ENCODE assay signal across 1 cellular context in genomic region chr7:150359007-150359917, GRCh38.
A peak's percentile ranks its signal among the peaks of the same experiment; 100 is the strongest.
TF ChIP-seq lines count a peak whose summit lies in the region.

No MANE protein-coding gene starts in this region.

TF ChIP-seq in K562, 482 proteins besides CTCF, POLR2A, EP300 and RAD21 (continued from another document and continues in another):
- TF ChIP-seq MNT (conservative IDR thresholded peaks at IDR 0.05) (no peak), RAD51 (IDR thresholded peaks at IDR 0.05; ENCODE audit: borderline replicate concordance, low read depth) (no peak), CBFB (CRISPR knock-in tag; IDR thresholded peaks at IDR 0.05) (peak; percentile 86; the same call in 1 of the 2 replicates), ZC3H4 (CRISPR knock-in tag; IDR thresholded peaks at IDR 0.05; ENCODE audit: borderline replicate concordance) (no peak; the same call in 1 of the 2 replicates), CBX3 (IDR thresholded peaks at IDR 0.05; ENCODE audit: borderline replicate concordance in 1 of 2, low read length in 2 of 2) (0 out of 3 replicates have a peak, but pooled peaks of 1 of the 2 experiments have one; percentile 17), SMAD2 (IDR thresholded peaks at IDR 0.05; ENCODE audit: low read depth, low read length) (no peak), ZNF584 (CRISPR knock-in tag; IDR thresholded peaks at IDR 0.05; ENCODE audit: low read depth) (no peak), EWSR1 (IDR thresholded peaks at IDR 0.05; ENCODE audit: borderline replicate concordance, low read depth, partially characterized antibody) (no peak), DDX20 (tag; IDR thresholded peaks at IDR 0.05; ENCODE audit: low read depth) (no peak), ZNF121 (CRISPR knock-in tag; conservative IDR thresholded peaks at IDR 0.05) (no peak), GABPA (tag; conservative IDR thresholded peaks at IDR 0.05; ENCODE audit: low read depth) (no peak), PURB (CRISPR knock-in tag; IDR thresholded peaks at IDR 0.05; ENCODE audit: low read depth) (no peak), SREBF1 (IDR thresholded peaks at IDR 0.05; ENCODE audit: borderline replicate concordance, low read depth, low read length) (no peak), SRSF9 (IDR thresholded peaks at IDR 0.05; ENCODE audit: borderline replicate concordance, low read depth, low read length) (no peak), ZNF395 (CRISPR knock-in tag; IDR thresholded peaks at IDR 0.05) (no peak), TCF3 (CRISPR knock-in tag; IDR thresholded peaks at IDR 0.05) (no peak), TBL1XR1 (IDR thresholded peaks at IDR 0.05; ENCODE audit: low read length in 2 of 2) (no peak), NCOR1 (IDR thresholded peaks at IDR 0.05) (no peak), ZNF699 (CRISPR knock-in tag; IDR thresholded peaks at IDR 0.05; ENCODE audit: insufficient replicate concordance) (no peak), ZNF174 (CRISPR knock-in tag; IDR thresholded peaks at IDR 0.05) (no peak), PRDM10 (IDR thresholded peaks at IDR 0.05; ENCODE audit: partially characterized antibody) (no peak), ARID2 (IDR thresholded peaks at IDR 0.05) (0 out of 2 replicates have a peak, but pooled peaks have one; percentile 55), PHB2 (IDR thresholded peaks at IDR 0.05; ENCODE audit: low read depth) (peak; percentile 51; the same call in 1 of the 2 replicates), ZC3H11A (IDR thresholded peaks at IDR 0.05; ENCODE audit: low read depth, low read length) (no peak), CC2D1A (IDR thresholded peaks at IDR 0.05) (0 out of 2 replicates have a peak, but pooled peaks have one; percentile 13), PHTF2 (CRISPR knock-in tag; IDR thresholded peaks at IDR 0.05) (no peak), MIER1 (IDR thresholded peaks at IDR 0.05; ENCODE audit: low read depth) (no peak; the same call in 1 of the 2 replicates), TRIM24 (IDR thresholded peaks at IDR 0.05) (peak in 1 of 2 experiments; percentile 53; a peak in 1 of 4 replicates), ELK3 (CRISPR knock-in tag; IDR thresholded peaks at IDR 0.05) (no peak), HDAC1 (IDR thresholded peaks at IDR 0.05) (peak in 1 of 2 experiments; percentile 26; a peak in 2 of 4 replicates), ZFP91 (CRISPR knock-in tag; IDR thresholded peaks at IDR 0.05) (no peak), SMARCC2 (IDR thresholded peaks at IDR 0.05; ENCODE audit: low read depth) (no peak), ZBTB2 (IDR thresholded peaks at IDR 0.05) (no peak), SREBF2 (CRISPR knock-in tag; IDR thresholded peaks at IDR 0.05) (no peak), KHSRP (IDR thresholded peaks at IDR 0.05) (no peak), SFPQ (IDR thresholded peaks at IDR 0.05; ENCODE audit: low read depth, low read length) (no peak), ZNF609 (CRISPR knock-in tag; IDR thresholded peaks at IDR 0.05; ENCODE audit: borderline replicate concordance) (no peak), EZH2 (IDR thresholded peaks at IDR 0.05; ENCODE audit: borderline replicate concordance, low read depth, low read length) (no peak), NONO (IDR thresholded peaks at IDR 0.05; ENCODE audit: low read depth in 2 of 2, low read length in 1 of 2) (no peak)
